8 cellular contexts compared by ENCODE assay signal in genomic region chr5:32232441-32233219, GRCh38. TPM values are rescaled to one million over a fixed set of nuclear protein-coding genes. Genes with fewer than 3 reads are reported as not detected.
A peak's percentile ranks its signal among the peaks of the same experiment; 100 is the strongest.
DNase-seq lines count a peak whose midpoint lies in the region; ATAC-seq, FAIRE-seq and TF ChIP-seq lines count a peak whose summit lies in the region.

No MANE protein-coding gene starts in this region.

- no peak overlapping the region for H3K4me3 Mint-ChIP-seq in activated T-helper 1 cell treated with anti-CD3 and anti-CD28 coated beads, Interleukin-12 subunit alpha, Interleukin-12 subunit beta, Interleukin-2, Interleukin-4 antibody, amounts not matched to agents 30 ng/mL and 10 ng/mL and 1 ng/mL, durations not matched to agents 14 hours and 24 hours and 36 hours
- H3K4me3 Mint-ChIP-seq in nephron progenitor cell, result no peak overlapping the region

- DNase-seq in DMS79 (lab: John Stamatoyannopoulos, UW), result peak; percentile 17
- peak; percentile 56 for DNase-seq in KG1 (lab: John Stamatoyannopoulos, UW)
- DNase-seq in RCC 7860 (ENCODE audit: low spot score), result peak; percentile 45
- peak; percentile 61 for DNase-seq in activated T-helper 1 cell treated with anti-CD3 and anti-CD28 coated beads, Interleukin-12 subunit alpha, Interleukin-12 subunit beta, Interleukin-2, Interleukin-4 antibody, amounts not matched to agents 30 ng/mL and 10 ng/mL and 1 ng/mL, durations not matched to agents 14 hours and 24 hours and 36 hours (ENCODE audit: low spot score)
- peak; percentile 80 for DNase-seq in fibroblast of peridontal ligament (ENCODE audit: extremely low read depth)
- DNase-seq in nephron progenitor cell, result peak; percentile 69
- peak; percentile 80 for DNase-seq in stimulated activated naive CD8-positive, alpha-beta T cell treated with anti-CD3 and anti-CD28 coated beads, Interleukin-15, Interleukin-2, amounts not matched to agents 100 U/mL and 50 U/mL, for 24 hours

- ATAC-seq in GM21619 (IDR thresholded peaks at IDR 0.05; ENCODE audit: unreplicated experiment), result peak; percentile 89
- ATAC-seq in stimulated activated naive CD8-positive, alpha-beta T cell treated with anti-CD3 and anti-CD28 coated beads, Interleukin-15, Interleukin-2, amounts not matched to agents 100 U/mL and 50 U/mL, for 24 hours, result peak; percentile 87

- no peaks in the 10 kb centered on the region for H3K9me3 Mint-ChIP-seq in activated T-helper 1 cell treated with anti-CD3 and anti-CD28 coated beads, Interleukin-12 subunit alpha, Interleukin-12 subunit beta, Interleukin-2, Interleukin-4 antibody, amounts not matched to agents 30 ng/mL and 10 ng/mL and 1 ng/mL, durations not matched to agents 14 hours and 24 hours and 36 hours
- H3K9me3 Mint-ChIP-seq in nephron progenitor cell, result no peaks in the 10 kb centered on the region

- intact Hi-C loops in activated T-helper 1 cell treated with anti-CD3 and anti-CD28 coated beads, Interleukin-12 subunit alpha, Interleukin-12 subunit beta, Interleukin-2, Interleukin-4 antibody, amounts not matched to agents 30 ng/mL and 10 ng/mL and 1 ng/mL, durations not matched to agents 14 hours and 24 hours and 36 hours (cut with micrococcal nuclease), result loop anchor here (1.0 to 2.0 kb wide), 6 partner anchors 58 to 381 kb away; partner anchors contain the start of gene GOLPH3

- peaks cover 41% of the 10 kb centered on the region for H3K36me3 Mint-ChIP-seq in activated T-helper 1 cell treated with anti-CD3 and anti-CD28 coated beads, Interleukin-12 subunit alpha, Interleukin-12 subunit beta, Interleukin-2, Interleukin-4 antibody, amounts not matched to agents 30 ng/mL and 10 ng/mL and 1 ng/mL, durations not matched to agents 14 hours and 24 hours and 36 hours (ENCODE audit: low read depth)
- H3K36me3 Mint-ChIP-seq in nephron progenitor cell (ENCODE audit: low read depth), result peaks cover 45% of the 10 kb centered on the region

- H3K4me1 Mint-ChIP-seq in activated T-helper 1 cell treated with anti-CD3 and anti-CD28 coated beads, Interleukin-12 subunit alpha, Interleukin-12 subunit beta, Interleukin-2, Interleukin-4 antibody, amounts not matched to agents 30 ng/mL and 10 ng/mL and 1 ng/mL, durations not matched to agents 14 hours and 24 hours and 36 hours (ENCODE audit: low read depth), result peaks cover 26% of the 10 kb centered on the region
- no peaks in the 10 kb centered on the region for H3K4me1 Mint-ChIP-seq in nephron progenitor cell

- H3K27ac Mint-ChIP-seq in activated T-helper 1 cell treated with anti-CD3 and anti-CD28 coated beads, Interleukin-12 subunit alpha, Interleukin-12 subunit beta, Interleukin-2, Interleukin-4 antibody, amounts not matched to agents 30 ng/mL and 10 ng/mL and 1 ng/mL, durations not matched to agents 14 hours and 24 hours and 36 hours, result peak overlapping the region; percentile 47
- no peak overlapping the region for H3K27ac Mint-ChIP-seq in nephron progenitor cell

- TF ChIP-seq CTCF in nephron progenitor cell (IDR thresholded peaks at IDR 0.05), result peak; percentile 62

- H3K27me3 Mint-ChIP-seq in activated T-helper 1 cell treated with anti-CD3 and anti-CD28 coated beads, Interleukin-12 subunit alpha, Interleukin-12 subunit beta, Interleukin-2, Interleukin-4 antibody, amounts not matched to agents 30 ng/mL and 10 ng/mL and 1 ng/mL, durations not matched to agents 14 hours and 24 hours and 36 hours (ENCODE audit: insufficient read depth), result peaks cover 1% of the 10 kb centered on the region
- H3K27me3 Mint-ChIP-seq in nephron progenitor cell (ENCODE audit: low read depth, poor library complexity), result no peaks in the 10 kb centered on the region

- FAIRE-seq in RCC 7860 (lab: Jason Lieb, UNC), result no peak

RNA-seq across cellular contexts. Expression of gene GOLPH3, which starts 58.5 kb away (rescaled TPM):
- 85.1 and 91.3 TPM in 2 replicates for total RNA-seq in activated T-helper 1 cell treated with anti-CD3 and anti-CD28 coated beads, Interleukin-12 subunit alpha, Interleukin-12 subunit beta, Interleukin-2, Interleukin-4 antibody, amounts not matched to agents 30 ng/mL and 10 ng/mL and 1 ng/mL, durations not matched to agents 14 hours and 24 hours and 36 hours

Comparison
In these comparisons a context has a peak if more than half of its experiments do, and no peak if none do; other contexts are left out.
1. Peak in every context shown above with its lines: DNase-seq and ATAC-seq.
2. DNase-seq: peak in every context shown above with its lines; median percentile 80 in fibroblast of peridontal ligament; 80 in stimulated activated naive CD8-positive, alpha-beta T cell treated with anti-CD3 and anti-CD28 coated beads, Interleukin-15, Interleukin-2, amounts not matched to agents 100 U/mL and 50 U/mL, for 24 hours; 69 in nephron progenitor cell; 61 in activated T-helper 1 cell treated with anti-CD3 and anti-CD28 coated beads, Interleukin-12 subunit alpha, Interleukin-12 subunit beta, Interleukin-2, Interleukin-4 antibody, amounts not matched to agents 30 ng/mL and 10 ng/mL and 1 ng/mL, durations not matched to agents 14 hours and 24 hours and 36 hours; 56 in KG1; 45 in RCC 7860; 17 in DMS79.